In genomic region chr11:74175923-74176322, GRCh38 we compare ENCODE assay signal across 1 cellular context.
A peak's percentile ranks its signal among the peaks of the same experiment; 100 is the strongest.
TF ChIP-seq lines count a peak whose summit lies in the region.

No MANE protein-coding gene starts in this region.

TF ChIP-seq in K562, 482 proteins besides CTCF, POLR2A, EP300 and RAD21 (continued from another document and continues in another):
- TF ChIP-seq, protein P1, sequence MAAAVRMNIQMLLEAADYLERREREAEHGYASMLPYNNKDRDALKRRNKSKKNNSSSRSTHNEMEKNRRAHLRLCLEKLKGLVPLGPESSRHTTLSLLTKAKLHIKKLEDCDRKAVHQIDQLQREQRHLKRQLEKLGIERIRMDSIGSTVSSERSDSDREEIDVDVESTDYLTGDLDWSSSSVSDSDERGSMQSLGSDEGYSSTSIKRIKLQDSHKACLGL (CRISPR knock-in tag; IDR thresholded peaks at IDR 0.05; ENCODE audit: borderline replicate concordance, poor library complexity, severe bottlenecking), result no peak
- TF ChIP-seq SREBF1 (IDR thresholded peaks at IDR 0.05; ENCODE audit: borderline replicate concordance, low read depth, low read length) (no peak), TSHZ1 (CRISPR knock-in tag; IDR thresholded peaks at IDR 0.05) (no peak), FOXA1 (IDR thresholded peaks at IDR 0.05; ENCODE audit: borderline replicate concordance) (no peak), KDM5B (IDR thresholded peaks at IDR 0.05; ENCODE audit: insufficient replicate concordance, low read depth, low read length) (no peak), RBM25 (IDR thresholded peaks at IDR 0.05; ENCODE audit: low read depth, low read length, severe bottlenecking) (no peak), ZNF436 (CRISPR knock-in tag; IDR thresholded peaks at IDR 0.05) (no peak), BDP1 (IDR thresholded peaks at IDR 0.05; ENCODE audit: insufficient read depth, insufficient read length) (no peak), LCOR (CRISPR knock-in tag; IDR thresholded peaks at IDR 0.05) (no peak), FUS (optimal IDR thresholded peaks at IDR 0.05; ENCODE audit: low read depth, low read length) (no peak), ADNP (tag; IDR thresholded peaks at IDR 0.05) (0 out of 2 replicates have a peak, but pooled peaks have one; percentile 20), SOX6 (IDR thresholded peaks at IDR 0.05) (peak; percentile 79), ZNF785 (CRISPR knock-in tag; IDR thresholded peaks at IDR 0.05) (no peak), ZNF512 (tag; IDR thresholded peaks at IDR 0.05) (no peak), TAF7 (tag; IDR thresholded peaks at IDR 0.05) (no peak), CCNT2 (IDR thresholded peaks at IDR 0.05; ENCODE audit: borderline replicate concordance, extremely low read depth, insufficient read length, low read depth, low read length) (peak; percentile 74), PHTF2 (CRISPR knock-in tag; IDR thresholded peaks at IDR 0.05) (no peak), L3MBTL2 (IDR thresholded peaks at IDR 0.05) (no peak), MECOM (CRISPR knock-in tag; IDR thresholded peaks at IDR 0.05) (no peak), XRCC5 (IDR thresholded peaks at IDR 0.05; ENCODE audit: low read depth, low read length) (no peak), SRSF9 (IDR thresholded peaks at IDR 0.05; ENCODE audit: borderline replicate concordance, low read depth, low read length) (no peak), KDM2B (CRISPR knock-in tag; IDR thresholded peaks at IDR 0.05) (no peak), ZBTB17 (CRISPR knock-in tag; IDR thresholded peaks at IDR 0.05) (no peak), SMARCB1 (IDR thresholded peaks at IDR 0.05; ENCODE audit: insufficient read length, low read depth) (no peak), PKNOX1 (IDR thresholded peaks at IDR 0.05) (peak; percentile 54; the same call in 1 of the 2 replicates), TCF7L2 (IDR thresholded peaks at IDR 0.05; ENCODE audit: low read depth, low read length) (no peak), MAFK (IDR thresholded peaks at IDR 0.05; ENCODE audit: low read length) (no peak), ZNF75A (CRISPR knock-in tag; IDR thresholded peaks at IDR 0.05) (no peak), FOXJ3 (CRISPR knock-in tag; IDR thresholded peaks at IDR 0.05) (no peak), TFAM (CRISPR knock-in tag; conservative IDR thresholded peaks at IDR 0.05) (no peak), CTBP1 (IDR thresholded peaks at IDR 0.05; ENCODE audit: borderline replicate concordance) (peak; percentile 51; the same call in 1 of the 2 replicates), NFIC (IDR thresholded peaks at IDR 0.05) (no peak), STAT5B (CRISPR knock-in tag; IDR thresholded peaks at IDR 0.05) (no peak), TGIF2 (CRISPR knock-in tag; IDR thresholded peaks at IDR 0.05) (no peak), NCOA4 (IDR thresholded peaks at IDR 0.05; ENCODE audit: partially characterized antibody) (no peak), ZKSCAN1 (IDR thresholded peaks at IDR 0.05; ENCODE audit: low read depth, low read length) (no peak), PREB (CRISPR knock-in tag; IDR thresholded peaks at IDR 0.05) (no peak), SMARCE1 (IDR thresholded peaks at IDR 0.05) (peak; percentile 84; the same call in 1 of the 2 replicates)
- TF ChIP-seq, protein P2, sequence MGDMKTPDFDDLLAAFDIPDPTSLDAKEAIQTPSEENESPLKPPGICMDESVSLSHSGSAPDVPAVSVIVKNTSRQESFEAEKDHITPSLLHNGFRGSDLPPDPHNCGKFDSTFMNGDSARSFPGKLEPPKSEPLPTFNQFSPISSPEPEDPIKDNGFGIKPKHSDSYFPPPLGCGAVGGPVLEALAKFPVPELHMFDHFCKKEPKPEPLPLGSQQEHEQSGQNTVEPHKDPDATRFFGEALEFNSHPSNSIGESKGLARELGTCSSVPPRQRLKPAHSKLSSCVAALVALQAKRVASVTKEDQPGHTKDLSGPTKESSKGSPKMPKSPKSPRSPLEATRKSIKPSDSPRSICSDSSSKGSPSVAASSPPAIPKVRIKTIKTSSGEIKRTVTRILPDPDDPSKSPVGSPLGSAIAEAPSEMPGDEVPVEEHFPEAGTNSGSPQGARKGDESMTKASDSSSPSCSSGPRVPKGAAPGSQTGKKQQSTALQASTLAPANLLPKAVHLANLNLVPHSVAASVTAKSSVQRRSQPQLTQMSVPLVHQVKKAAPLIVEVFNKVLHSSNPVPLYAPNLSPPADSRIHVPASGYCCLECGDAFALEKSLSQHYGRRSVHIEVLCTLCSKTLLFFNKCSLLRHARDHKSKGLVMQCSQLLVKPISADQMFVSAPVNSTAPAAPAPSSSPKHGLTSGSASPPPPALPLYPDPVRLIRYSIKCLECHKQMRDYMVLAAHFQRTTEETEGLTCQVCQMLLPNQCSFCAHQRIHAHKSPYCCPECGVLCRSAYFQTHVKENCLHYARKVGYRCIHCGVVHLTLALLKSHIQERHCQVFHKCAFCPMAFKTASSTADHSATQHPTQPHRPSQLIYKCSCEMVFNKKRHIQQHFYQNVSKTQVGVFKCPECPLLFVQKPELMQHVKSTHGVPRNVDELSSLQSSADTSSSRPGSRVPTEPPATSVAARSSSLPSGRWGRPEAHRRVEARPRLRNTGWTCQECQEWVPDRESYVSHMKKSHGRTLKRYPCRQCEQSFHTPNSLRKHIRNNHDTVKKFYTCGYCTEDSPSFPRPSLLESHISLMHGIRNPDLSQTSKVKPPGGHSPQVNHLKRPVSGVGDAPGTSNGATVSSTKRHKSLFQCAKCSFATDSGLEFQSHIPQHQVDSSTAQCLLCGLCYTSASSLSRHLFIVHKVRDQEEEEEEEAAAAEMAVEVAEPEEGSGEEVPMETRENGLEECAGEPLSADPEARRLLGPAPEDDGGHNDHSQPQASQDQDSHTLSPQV (IDR thresholded peaks at IDR 0.05), result no peak
- TF ChIP-seq, protein P3, sequence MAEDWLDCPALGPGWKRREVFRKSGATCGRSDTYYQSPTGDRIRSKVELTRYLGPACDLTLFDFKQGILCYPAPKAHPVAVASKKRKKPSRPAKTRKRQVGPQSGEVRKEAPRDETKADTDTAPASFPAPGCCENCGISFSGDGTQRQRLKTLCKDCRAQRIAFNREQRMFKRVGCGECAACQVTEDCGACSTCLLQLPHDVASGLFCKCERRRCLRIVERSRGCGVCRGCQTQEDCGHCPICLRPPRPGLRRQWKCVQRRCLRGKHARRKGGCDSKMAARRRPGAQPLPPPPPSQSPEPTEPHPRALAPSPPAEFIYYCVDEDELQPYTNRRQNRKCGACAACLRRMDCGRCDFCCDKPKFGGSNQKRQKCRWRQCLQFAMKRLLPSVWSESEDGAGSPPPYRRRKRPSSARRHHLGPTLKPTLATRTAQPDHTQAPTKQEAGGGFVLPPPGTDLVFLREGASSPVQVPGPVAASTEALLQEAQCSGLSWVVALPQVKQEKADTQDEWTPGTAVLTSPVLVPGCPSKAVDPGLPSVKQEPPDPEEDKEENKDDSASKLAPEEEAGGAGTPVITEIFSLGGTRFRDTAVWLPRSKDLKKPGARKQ (CRISPR knock-in tag; IDR thresholded peaks at IDR 0.05), result no peak
- TF ChIP-seq, protein P4, sequence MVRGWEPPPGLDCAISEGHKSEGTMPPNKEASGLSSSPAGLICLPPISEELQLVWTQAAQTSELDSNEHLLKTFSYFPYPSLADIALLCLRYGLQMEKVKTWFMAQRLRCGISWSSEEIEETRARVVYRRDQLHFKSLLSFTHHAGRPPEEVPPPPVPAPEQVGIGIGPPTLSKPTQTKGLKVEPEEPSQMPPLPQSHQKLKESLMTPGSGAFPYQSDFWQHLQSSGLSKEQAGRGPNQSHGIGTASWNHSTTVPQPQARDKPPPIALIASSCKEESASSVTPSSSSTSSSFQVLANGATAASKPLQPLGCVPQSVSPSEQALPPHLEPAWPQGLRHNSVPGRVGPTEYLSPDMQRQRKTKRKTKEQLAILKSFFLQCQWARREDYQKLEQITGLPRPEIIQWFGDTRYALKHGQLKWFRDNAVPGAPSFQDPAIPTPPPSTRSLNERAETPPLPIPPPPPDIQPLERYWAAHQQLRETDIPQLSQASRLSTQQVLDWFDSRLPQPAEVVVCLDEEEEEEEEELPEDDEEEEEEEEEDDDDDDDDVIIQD (CRISPR knock-in tag; IDR thresholded peaks at IDR 0.05), result no peak
- TF ChIP-seq, protein P5, sequence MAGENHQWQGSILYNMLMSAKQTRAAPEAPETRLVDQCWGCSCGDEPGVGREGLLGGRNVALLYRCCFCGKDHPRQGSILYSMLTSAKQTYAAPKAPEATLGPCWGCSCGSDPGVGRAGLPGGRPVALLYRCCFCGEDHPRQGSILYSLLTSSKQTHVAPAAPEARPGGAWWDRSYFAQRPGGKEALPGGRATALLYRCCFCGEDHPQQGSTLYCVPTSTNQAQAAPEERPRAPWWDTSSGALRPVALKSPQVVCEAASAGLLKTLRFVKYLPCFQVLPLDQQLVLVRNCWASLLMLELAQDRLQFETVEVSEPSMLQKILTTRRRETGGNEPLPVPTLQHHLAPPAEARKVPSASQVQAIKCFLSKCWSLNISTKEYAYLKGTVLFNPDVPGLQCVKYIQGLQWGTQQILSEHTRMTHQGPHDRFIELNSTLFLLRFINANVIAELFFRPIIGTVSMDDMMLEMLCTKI (IDR thresholded peaks at IDR 0.05; ENCODE audit: partially characterized antibody), result no peak
- TF ChIP-seq, protein P6, sequence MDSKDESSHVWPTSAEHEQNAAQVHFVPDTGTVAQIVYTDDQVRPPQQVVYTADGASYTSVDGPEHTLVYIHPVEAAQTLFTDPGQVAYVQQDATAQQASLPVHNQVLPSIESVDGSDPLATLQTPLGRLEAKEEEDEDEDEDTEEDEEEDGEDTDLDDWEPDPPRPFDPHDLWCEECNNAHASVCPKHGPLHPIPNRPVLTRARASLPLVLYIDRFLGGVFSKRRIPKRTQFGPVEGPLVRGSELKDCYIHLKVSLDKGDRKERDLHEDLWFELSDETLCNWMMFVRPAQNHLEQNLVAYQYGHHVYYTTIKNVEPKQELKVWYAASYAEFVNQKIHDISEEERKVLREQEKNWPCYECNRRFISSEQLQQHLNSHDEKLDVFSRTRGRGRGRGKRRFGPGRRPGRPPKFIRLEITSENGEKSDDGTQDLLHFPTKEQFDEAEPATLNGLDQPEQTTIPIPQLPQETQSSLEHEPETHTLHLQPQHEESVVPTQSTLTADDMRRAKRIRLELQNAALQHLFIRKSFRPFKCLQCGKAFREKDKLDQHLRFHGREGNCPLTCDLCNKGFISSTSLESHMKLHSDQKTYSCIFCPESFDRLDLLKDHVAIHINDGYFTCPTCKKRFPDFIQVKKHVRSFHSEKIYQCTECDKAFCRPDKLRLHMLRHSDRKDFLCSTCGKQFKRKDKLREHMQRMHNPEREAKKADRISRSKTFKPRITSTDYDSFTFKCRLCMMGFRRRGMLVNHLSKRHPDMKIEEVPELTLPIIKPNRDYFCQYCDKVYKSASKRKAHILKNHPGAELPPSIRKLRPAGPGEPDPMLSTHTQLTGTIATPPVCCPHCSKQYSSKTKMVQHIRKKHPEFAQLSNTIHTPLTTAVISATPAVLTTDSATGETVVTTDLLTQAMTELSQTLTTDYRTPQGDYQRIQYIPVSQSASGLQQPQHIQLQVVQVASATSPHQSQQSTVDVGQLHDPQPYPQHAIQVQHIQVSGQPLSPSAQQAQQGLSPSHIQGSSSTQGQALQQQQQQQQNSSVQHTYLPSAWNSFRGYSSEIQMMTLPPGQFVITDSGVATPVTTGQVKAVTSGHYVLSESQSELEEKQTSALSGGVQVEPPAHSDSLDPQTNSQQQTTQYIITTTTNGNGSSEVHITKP (IDR thresholded peaks at IDR 0.05; ENCODE audit: partially characterized antibody), result no peak
